21 cellular contexts compared by ENCODE assay signal in the genomic region with DNA sequence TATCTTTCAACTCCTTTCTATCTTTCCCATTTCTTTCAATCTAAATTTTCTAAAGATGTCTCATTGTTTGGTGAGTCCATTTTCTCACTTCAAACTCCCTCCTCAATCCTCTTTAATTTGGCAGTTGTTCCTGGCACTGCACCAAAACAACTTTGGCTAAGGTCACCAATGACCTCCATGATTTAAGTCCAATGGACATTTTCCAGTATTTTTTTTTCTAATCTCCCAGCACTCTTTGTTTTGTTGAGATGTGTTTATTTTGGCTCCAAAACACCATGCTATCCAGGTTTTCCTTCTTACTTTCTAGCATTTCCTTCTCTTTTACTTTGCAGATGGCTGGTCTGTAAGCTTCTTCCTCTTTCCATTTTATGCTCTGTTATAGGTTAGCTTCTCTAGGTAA. TPM values are rescaled to one million over a fixed set of nuclear protein-coding genes. Genes with fewer than 3 reads are reported as not detected.
A peak's percentile ranks its signal among the peaks of the same experiment; 100 is the strongest.
DNase-seq lines count a peak whose midpoint lies in the region; ATAC-seq and TF ChIP-seq lines count a peak whose summit lies in the region.
"Had no signal": no experiment of that assay in that cellular context is flagged by ENCODE, and none has a peak within 500 bp of the region (broad histone marks: within the 10 kb centered on the region; RNA-seq: fewer than 3 reads in every experiment).

No MANE protein-coding gene starts in this region.

- H4K20me1 ChIP-seq in mammary epithelial cell (ENCODE audit: insufficient read depth, low read length): no peaks in the 10 kb centered on the region

- no peak overlapping the region for H2AFZ ChIP-seq in mammary epithelial cell (ENCODE audit: low read depth, low read length)

- H3K27me3 Mint-ChIP-seq in MCF 10A (ENCODE audit: insufficient read depth, unreplicated experiment): no peaks in the 10 kb centered on the region

- no peaks in the 10 kb centered on the region for H3K79me2 ChIP-seq in mammary epithelial cell (ENCODE audit: insufficient read depth, low read length)

- H3K36me3 Mint-ChIP-seq in MCF 10A (ENCODE audit: insufficient read depth, unreplicated experiment): no peaks in the 10 kb centered on the region
- H3K36me3 Mint-ChIP-seq: CD14-positive monocyte, natural killer cell had no signal

- ATAC-seq in right cardiac atrium: peak; percentile 43 to 86
- ATAC-seq in GM19023 (IDR thresholded peaks at IDR 0.05; ENCODE audit: unreplicated experiment): no peak
- ATAC-seq: natural killer cell had no signal

- dilution Hi-C loops in mammary epithelial cell (cut with HindIII; ENCODE audit: low sequenced_read_pairs): no loop called here

- H3K9ac ChIP-seq in mammary epithelial cell (ENCODE audit: insufficient read depth, low read length): no peak overlapping the region

- no peak overlapping the region for H3K4me2 ChIP-seq in mammary epithelial cell (ENCODE audit: insufficient read depth, low read depth, low read length)

- H3K27ac ChIP-seq in mammary epithelial cell (ENCODE audit: insufficient read depth, low read depth, low read length) (no peak overlapping the region), right cardiac atrium (ENCODE audit: low read length) (no peak overlapping the region), uterus (peak overlapping the region in 1 of 2 donors; percentile 50)
- H3K27ac ChIP-seq: brain microvascular endothelial cell, suprapubic skin had no signal

- in situ Hi-C loops in mammary epithelial cell (cut with MboI; ENCODE audit: low sequenced_read_pairs in 2 of 2) (no loop called here), astrocyte of the cerebellum (cut with HindIII; ENCODE audit: low sequenced_read_pairs) (loop anchor here (5.0 kb wide), 1 partner anchor 35 kb away; no protein-coding TSS in a partner anchor)

- CTCF ChIA-PET in MCF 10A (lab: Yijun Ruan, JAX) (no interaction called here), mammary epithelial cell (lab: Charles Lee; ENCODE audit: low non-redundant PET) (no interaction called here)

- DNase-seq in MCF 10A (ENCODE audit: unreplicated experiment) (peak; percentile 40), mammary epithelial cell (no peak), astrocyte of the cerebellum (ENCODE audit: low read depth) (peak; percentile 47), right cardiac atrium (peak in 1 of 3 donors; percentile 42), uterus (peak; percentile 17 to 65), H4 (ENCODE audit: low spot score) (no peak)
- DNase-seq in stimulated activated CD4-positive, alpha-beta T cell treated with anti-CD3 and anti-CD28 coated beads, Interleukin-2, amount 100 ng/mL, for 24 hours: no peak
- DNase-seq: activated CD4-positive, CD25-positive, alpha-beta regulatory T cell treated with anti-CD3 and anti-CD28 coated beads, Interleukin-2, amount 50 U/mL, for 72 hours; activated effector memory CD4-positive, alpha-beta T cell treated with anti-CD3 and anti-CD28 coated beads, Interleukin-2, amount 50 U/mL, for 16 hours; brain microvascular endothelial cell; DMS79; effector CD8-positive, alpha-beta T cell; natural killer cell; NCI-H2081 treated with DMSO at 0.1 percent for 48 hours; NCI-H82; retina; T-helper 2 cell had no signal

- TF ChIP-seq CTCF in MCF 10A (IDR thresholded peaks at IDR 0.05; ENCODE audit: unreplicated experiment) (no peak), mammary epithelial cell (conservative IDR thresholded peaks at IDR 0.05 in 1 of 2, IDR thresholded peaks at IDR 0.05 in 1 of 2; ENCODE audit: extremely low read depth in 1 of 2, insufficient read depth in 1 of 2, low read depth in 1 of 2, low read length in 2 of 2) (no peak), astrocyte of the cerebellum (IDR thresholded peaks at IDR 0.05; ENCODE audit: low read depth, low read length, missing control alignments) (no peak), uterus (IDR thresholded peaks at IDR 0.05) (no peak)

- no peak overlapping the region for H3K4me3 ChIP-seq in mammary epithelial cell (replicated peaks in 1 of 3; ENCODE audit: insufficient read depth in 1 of 3, low read depth in 2 of 3, low read length in 3 of 3)
- no peak overlapping the region for H3K4me3 ChIP-seq in astrocyte of the cerebellum (ENCODE audit: low read depth, low read length)
- H3K4me3 ChIP-seq in right cardiac atrium (ENCODE audit: low read length): no peak overlapping the region
- H3K4me3 ChIP-seq in uterus: no peak overlapping the region
- H3K4me3 ChIP-seq: lung, suprapubic skin had no signal

- intact Hi-C loops in MCF 10A (cut with micrococcal nuclease): no loop called here
- intact Hi-C loops in mammary epithelial cell (cut with micrococcal nuclease): no loop called here
- intact Hi-C loops in right cardiac atrium (cut with DNase I): no loop called here
- intact Hi-C loops in uterus (cut with DNase I; ENCODE audit: low total_unique reads): no loop called here

- H3K36me3 ChIP-seq in mammary epithelial cell (ENCODE audit: insufficient read depth, low read length): no peaks in the 10 kb centered on the region
- H3K36me3 ChIP-seq in uterus: no peaks in the 10 kb centered on the region
- H3K36me3 ChIP-seq: brain microvascular endothelial cell, suprapubic skin had no signal

- H3K9me3 ChIP-seq in mammary epithelial cell (replicated peaks; ENCODE audit: insufficient read depth, low read length) (no peaks in the 10 kb centered on the region), right cardiac atrium (ENCODE audit: control insufficient read depth, low read length) (no peaks in the 10 kb centered on the region), uterus (no peaks in the 10 kb centered on the region)
- H3K9me3 ChIP-seq: suprapubic skin had no signal

- POLR2A ChIA-PET in MCF 10A (lab: Yijun Ruan, JAX): no interaction called here

- peaks cover 10% of the 10 kb centered on the region for H3K4me1 Mint-ChIP-seq in MCF 10A (ENCODE audit: insufficient read depth, unreplicated experiment)
- H3K4me1 Mint-ChIP-seq: CD14-positive monocyte had no signal

- no TSS peak for BruUV-seq in MCF 10A (replicated peaks; lab: Mats Ljungman, UMichigan)
- no TSS peak for BruUV-seq in mammary epithelial cell (replicated peaks; lab: Mats Ljungman, UMichigan)

- no peak for TF ChIP-seq POLR2A in uterus (IDR thresholded peaks at IDR 0.05)

- H3K9me3 Mint-ChIP-seq in MCF 10A (ENCODE audit: unreplicated experiment): no peaks in the 10 kb centered on the region
- H3K9me3 Mint-ChIP-seq: natural killer cell had no signal

- H3K27me3 ChIP-seq in mammary epithelial cell (ENCODE audit: insufficient read depth, low read length) (no peaks in the 10 kb centered on the region), right cardiac atrium (ENCODE audit: control insufficient read depth, insufficient read depth) (no peaks in the 10 kb centered on the region), uterus (no peaks in the 10 kb centered on the region)
- H3K27me3 ChIP-seq: brain microvascular endothelial cell, suprapubic skin had no signal

- H3K27ac Mint-ChIP-seq in MCF 10A (ENCODE audit: low read depth, unreplicated experiment): no peak overlapping the region
- H3K27ac Mint-ChIP-seq: CD14-positive monocyte, natural killer cell had no signal

- H3K4me1 ChIP-seq in mammary epithelial cell (ENCODE audit: insufficient read depth, low read length) (peaks cover 5% of the 10 kb centered on the region), right cardiac atrium (ENCODE audit: control insufficient read depth, insufficient read depth, low read length) (no peaks in the 10 kb centered on the region), uterus (no peaks in the 10 kb centered on the region)

- no peak overlapping the region for H3K4me3 Mint-ChIP-seq in MCF 10A (ENCODE audit: unreplicated experiment)
- H3K4me3 Mint-ChIP-seq: CD14-positive monocyte, natural killer cell had no signal

RNA-seq across cellular contexts. Expression of a gene that starts 42.5 kb away (rescaled TPM):
- total RNA-seq in MCF 10A (2022) (not detected in 2 replicates), mammary epithelial cell (under 1 TPM in 1 of 2 donors, not detected in 1; 0.17 TPM), right cardiac atrium (10 to 100 TPM in 3 of 4 donors, 1 to 10 TPM in 1; 8.8 to 25.9 (median 19.5) TPM), uterus (1 to 10 TPM in 2 of 4 donors, under 1 TPM in 2; 0.26 to 1.8 (median 1.2) TPM)
- polyA plus RNA-seq in mammary epithelial cell (not detected), right cardiac atrium (8.1 TPM)
- not detected for polyA minus RNA-seq in mammary epithelial cell
- total RNA-seq in H4 (2014; rRNA removed; shearing (Covaris generic)): 0.02 and 0.17 TPM in 2 replicates
- total RNA-seq: natural killer cell had no signal
- polyA plus RNA-seq: CD14-positive monocyte had no signal

Comparison
In these comparisons a context has a peak if more than half of its experiments do, and no peak if none do; other contexts are left out.
1. DNase-seq: peak in MCF 10A (single experiment), astrocyte of the cerebellum (single experiment) and uterus (2 of 2); none in mammary epithelial cell (single experiment), H4 (single experiment) and stimulated activated CD4-positive, alpha-beta T cell treated with anti-CD3 and anti-CD28 coated beads, Interleukin-2, amount 100 ng/mL, for 24 hours (0 of 2).